ENCODE assay signal across 9 cellular contexts in genomic region chr6:118719351-118720124, GRCh38.
DNase-seq lines count a peak whose midpoint lies in the region; ATAC-seq and TF ChIP-seq lines count a peak whose summit lies in the region.
"Had no signal": no experiment of that assay in that cellular context is flagged by ENCODE, and none has a peak within 500 bp of the region (broad histone marks: within the 10 kb centered on the region; RNA-seq: fewer than 3 reads in every experiment).

No MANE protein-coding gene starts in this region.

- no peak overlapping the region for H4K12ac ChIP-seq in trophoblast cell (ENCODE audit: low read depth, low read length)

- no peak overlapping the region for H3K9ac ChIP-seq in trophoblast cell (ENCODE audit: low read length)

- no peak overlapping the region for H3K14ac ChIP-seq in trophoblast cell (ENCODE audit: low read length)

- H3K4me1 ChIP-seq in spleen: peaks cover 0 to 56% (median 30%) of the 10 kb centered on the region in 6 donors
- peaks cover 0 to 2% of the 10 kb centered on the region in 2 experiments for H3K4me1 ChIP-seq in trophoblast cell (ENCODE audit: control insufficient read depth in 1 of 2, insufficient read depth in 2 of 2, low read length in 2 of 2)

- no peak overlapping the region for H2AFZ ChIP-seq in trophoblast cell (ENCODE audit: insufficient read depth, low read length, poor library complexity)

- no peak for DNase-seq in T-helper 1 cell
- no peak for DNase-seq in activated T-cell treated with anti-CD3 and anti-CD28 coated beads, Interleukin-2, amount 50 U/mL, for 4 hours
- peak; percentile 80 for DNase-seq in spleen
- DNase-seq in inferior parietal cortex (ENCODE audit: extremely low spot score): no peak
- DNase-seq in trophoblast cell: no peak
- no peak for DNase-seq in amygdala (lab: John Stamatoyannopoulos, UW)
- DNase-seq: kidney had no signal

- no peaks in the 10 kb centered on the region for H3K9me3 Mint-ChIP-seq in T-helper 1 cell treated with Interleukin-12 subunit alpha and Interleukin-12 subunit beta and Interleukin-4 antibody, amounts not matched to agents 30 μg/mL and 1 μg/mL, for 36 hours
- no peaks in the 10 kb centered on the region for H3K9me3 Mint-ChIP-seq in activated T-cell treated with anti-CD3 and anti-CD28 coated beads, Interleukin-2, amount 50 U/mL, for 4 hours

- no peak overlapping the region for H4K8ac ChIP-seq in trophoblast cell (ENCODE audit: low read depth, low read length)

- H3K36me3 Mint-ChIP-seq in T-helper 1 cell treated with Interleukin-12 subunit alpha and Interleukin-12 subunit beta and Interleukin-4 antibody, amounts not matched to agents 30 μg/mL and 1 μg/mL, for 36 hours (ENCODE audit: low read depth): no peaks in the 10 kb centered on the region
- no peaks in the 10 kb centered on the region for H3K36me3 Mint-ChIP-seq in activated T-cell treated with anti-CD3 and anti-CD28 coated beads, Interleukin-2, amount 50 U/mL, for 4 hours (ENCODE audit: insufficient read depth)

- peaks cover 35% of the 10 kb centered on the region for H3K4me1 Mint-ChIP-seq in T-helper 1 cell treated with Interleukin-12 subunit alpha and Interleukin-12 subunit beta and Interleukin-4 antibody, amounts not matched to agents 30 μg/mL and 1 μg/mL, for 36 hours (ENCODE audit: low read depth)
- peaks cover 63% of the 10 kb centered on the region for H3K4me1 Mint-ChIP-seq in activated T-cell treated with anti-CD3 and anti-CD28 coated beads, Interleukin-2, amount 50 U/mL, for 4 hours (ENCODE audit: low read depth)

- H3K27ac Mint-ChIP-seq in T-helper 1 cell treated with Interleukin-12 subunit alpha and Interleukin-12 subunit beta and Interleukin-4 antibody, amounts not matched to agents 30 μg/mL and 1 μg/mL, for 36 hours: peak overlapping the region; percentile 37

- intact Hi-C loops in spleen (cut with DNase I; ENCODE audit: low total_unique reads): no loop called here

- TF ChIP-seq POLR2A in spleen (IDR thresholded peaks at IDR 0.05): no peak

- peak overlapping the region; percentile 2 for H3K4me3 Mint-ChIP-seq in T-helper 1 cell treated with Interleukin-12 subunit alpha and Interleukin-12 subunit beta and Interleukin-4 antibody, amounts not matched to agents 30 μg/mL and 1 μg/mL, for 36 hours
- peak overlapping the region; percentile 53 for H3K4me3 Mint-ChIP-seq in activated T-cell treated with anti-CD3 and anti-CD28 coated beads, Interleukin-2, amount 50 U/mL, for 4 hours

- no peak for TF ChIP-seq CTCF in spleen (IDR thresholded peaks at IDR 0.05 in 8 of 11, conservative IDR thresholded peaks at IDR 0.05 in 3 of 11)

- H3K79me1 ChIP-seq in trophoblast cell (ENCODE audit: low read length): no peaks in the 10 kb centered on the region

- H3K4me2 ChIP-seq in trophoblast cell (ENCODE audit: low read length): no peak overlapping the region

- no peak overlapping the region for H4K91ac ChIP-seq in trophoblast cell (ENCODE audit: low read depth, low read length)

- H3K27ac ChIP-seq in spleen: peak overlapping the region in 7 of 8 donors; percentile 16 to 83 (median 52)
- no peak overlapping the region for H3K27ac ChIP-seq in trophoblast cell (ENCODE audit: low read depth, low read length)

- H3K4me3 ChIP-seq in spleen (no peak overlapping the region), trophoblast cell (ENCODE audit: low read depth, low read length) (no peak overlapping the region)

- H2AK5ac ChIP-seq in trophoblast cell (ENCODE audit: low read length): no peak overlapping the region

- no peak overlapping the region for H2BK12ac ChIP-seq in trophoblast cell (ENCODE audit: low read length)

- H3K18ac ChIP-seq in trophoblast cell (ENCODE audit: low read length): no peak overlapping the region

- WGBS in spleen, 5 donors: 47 to 71% (median 62%) methylated on average over 6 of the region's 6 CpGs
- no CpG with 5 or more reads among the region's 6 CpGs for WGBS in trophoblast cell (ENCODE audit: extremely low coverage, insufficient coverage, insufficient read length)

- H3K27me3 ChIP-seq in spleen (replicated peaks in 1 of 7): no peaks in the 10 kb centered on the region
- H3K27me3 ChIP-seq in trophoblast cell (ENCODE audit: insufficient read depth, low read length): no peaks in the 10 kb centered on the region

- H3K36me3 ChIP-seq in spleen (no peaks in the 10 kb centered on the region), trophoblast cell (ENCODE audit: control insufficient read depth in 1 of 2, insufficient read depth in 2 of 2, low read length in 2 of 2) (no peaks in the 10 kb centered on the region)

- H2BK120ac ChIP-seq in trophoblast cell (ENCODE audit: insufficient read depth, low read length, poor library complexity): no peak overlapping the region

- no peak overlapping the region for H2BK5ac ChIP-seq in trophoblast cell (ENCODE audit: low read depth, low read length, poor library complexity)

- H3K23ac ChIP-seq in trophoblast cell (ENCODE audit: low read length): no peak overlapping the region

- H3K4ac ChIP-seq in trophoblast cell (ENCODE audit: low read depth, low read length): no peak overlapping the region

- no peaks in the 10 kb centered on the region for H3K27me3 Mint-ChIP-seq in T-helper 1 cell treated with Interleukin-12 subunit alpha and Interleukin-12 subunit beta and Interleukin-4 antibody, amounts not matched to agents 30 μg/mL and 1 μg/mL, for 36 hours (ENCODE audit: low read depth)
- H3K27me3 Mint-ChIP-seq in activated T-cell treated with anti-CD3 and anti-CD28 coated beads, Interleukin-2, amount 50 U/mL, for 4 hours (ENCODE audit: low read depth): no peaks in the 10 kb centered on the region

- ATAC-seq in HG02938 (IDR thresholded peaks at IDR 0.05; ENCODE audit: unreplicated experiment): peak; percentile 54
- ATAC-seq in activated T-cell treated with anti-CD3 and anti-CD28 coated beads, Interleukin-2, amount 50 U/mL, for 4 hours: peak; percentile 72 to 74

- no peaks in the 10 kb centered on the region for H3K79me2 ChIP-seq in trophoblast cell (ENCODE audit: control insufficient read depth, insufficient read depth, low read length, poor library complexity)

- H3K9me3 ChIP-seq in spleen (no peaks in the 10 kb centered on the region), trophoblast cell (ENCODE audit: insufficient read depth, low read depth, low read length) (no peaks in the 10 kb centered on the region)
